In genomic region chr20:1324598-1325172, GRCh38 we compare ENCODE assay signal across 8 cellular contexts. TPM values are rescaled to one million over a fixed set of nuclear protein-coding genes. Genes with fewer than 3 reads are reported as not detected.
DNase-seq lines count a peak whose midpoint lies in the region; ATAC-seq lines count a peak whose summit lies in the region.

No MANE protein-coding gene starts in this region.

- in situ Hi-C loops in KBM-7 (cut with MboI; ENCODE audit: low pct_unique_long_range_greater_than_20kb, low sequenced_read_pairs), result no loop called here

- DNase-seq in CD8-positive, alpha-beta memory T cell, result peak in 2 of 5 donors; percentile 23 to 65
- DNase-seq in MG63 (peak; percentile 62), caudate nucleus (lab: John Stamatoyannopoulos, UW) (peak in 8 of 61 donors; percentile 19 to 69 (median 46)), KBM-7 (no peak), NCI-H82 (lab: John Stamatoyannopoulos, UW) (no peak)
- no peak for DNase-seq in effector memory CD8-positive, alpha-beta T cell

- H3K27ac ChIP-seq in CD8-positive, alpha-beta memory T cell (ENCODE audit: low read depth, low read length), result peak overlapping the region; percentile 99
- peak overlapping the region; percentile 97 for H3K27ac ChIP-seq in caudate nucleus (ENCODE audit: low read depth, low read length)

- H3K9me3 Mint-ChIP-seq in CD8-positive, alpha-beta memory T cell, result no peaks in the 10 kb centered on the region
- no peaks in the 10 kb centered on the region for H3K9me3 Mint-ChIP-seq in effector memory CD8-positive, alpha-beta T cell

- POLR2A ChIA-PET in CD8-positive, alpha-beta memory T cell (lab: Charles Lee), result interaction anchor here (0.7 to 1.4 kb wide), 3 partner anchors 58 to 69 kb away, joined by 3 to 14 read pairs (median 3); partner anchors contain the start of genes FKBP1A and SNPH

- peaks cover 29% of the 10 kb centered on the region for H3K4me1 ChIP-seq in CD8-positive, alpha-beta memory T cell (ENCODE audit: insufficient read depth, low read length)
- peaks cover 30% of the 10 kb centered on the region for H3K4me1 ChIP-seq in mononuclear cell (ENCODE audit: insufficient read depth, low read length)

- ATAC-seq in HG03025 (IDR thresholded peaks at IDR 0.05; ENCODE audit: low FRiP score, unreplicated experiment), result no peak
- ATAC-seq in effector memory CD8-positive, alpha-beta T cell (replicated peaks), result no peak

- H3K4me3 Mint-ChIP-seq in CD8-positive, alpha-beta memory T cell, result no peak overlapping the region
- no peak overlapping the region for H3K4me3 Mint-ChIP-seq in effector memory CD8-positive, alpha-beta T cell

- no peaks in the 10 kb centered on the region for H3K27me3 Mint-ChIP-seq in CD8-positive, alpha-beta memory T cell
- H3K27me3 Mint-ChIP-seq in effector memory CD8-positive, alpha-beta T cell, result peaks cover 0 to 10% of the 10 kb centered on the region in 2 donors

- CTCF ChIA-PET in CD8-positive, alpha-beta memory T cell (lab: Charles Lee), result interaction anchor here (1.4 to 3.3 kb wide), 2 partner anchors 26 to 112 kb away, joined by 3 to 11 read pairs; no protein-coding TSS in a partner anchor

- H3K4me1 Mint-ChIP-seq in CD8-positive, alpha-beta memory T cell, result peaks cover 7 to 20% (median 8%) of the 10 kb centered on the region in 3 donors
- peaks cover 14 to 16% of the 10 kb centered on the region in 2 donors for H3K4me1 Mint-ChIP-seq in effector memory CD8-positive, alpha-beta T cell (ENCODE audit: low read depth in 2 of 2)

- H3K27me3 ChIP-seq in CD8-positive, alpha-beta memory T cell (ENCODE audit: insufficient read depth, low read length, poor library complexity, severe bottlenecking), result no peaks in the 10 kb centered on the region
- H3K27me3 ChIP-seq in MG63 (no peaks in the 10 kb centered on the region), mononuclear cell (ENCODE audit: insufficient read depth, low read length) (no peaks in the 10 kb centered on the region)

- no peaks in the 10 kb centered on the region for H3K36me3 ChIP-seq in CD8-positive, alpha-beta memory T cell (ENCODE audit: insufficient read depth, low read length)
- H3K36me3 ChIP-seq in MG63, result no peaks in the 10 kb centered on the region; the same call in 1 of the 2 replicates

- H3K4me3 ChIP-seq in CD8-positive, alpha-beta memory T cell (ENCODE audit: low read length), result peak overlapping the region; percentile 99
- peak overlapping the region; percentile 76 for H3K4me3 ChIP-seq in MG63
- H3K4me3 ChIP-seq in mononuclear cell (ENCODE audit: low read length), result peak overlapping the region; percentile 81

- H3K36me3 Mint-ChIP-seq in CD8-positive, alpha-beta memory T cell, result peaks cover 0 to 11% (median 0%) of the 10 kb centered on the region in 3 donors
- peaks cover 3% of the 10 kb centered on the region for H3K36me3 Mint-ChIP-seq in effector memory CD8-positive, alpha-beta T cell (ENCODE audit: insufficient read depth)

- H3K27ac Mint-ChIP-seq in CD8-positive, alpha-beta memory T cell, result no peak overlapping the region
- no peak overlapping the region for H3K27ac Mint-ChIP-seq in effector memory CD8-positive, alpha-beta T cell

- H3K9me3 ChIP-seq in CD8-positive, alpha-beta memory T cell (ENCODE audit: low read length), result no peaks in the 10 kb centered on the region
- H3K9me3 ChIP-seq in MG63, result no peaks in the 10 kb centered on the region
- H3K9me3 ChIP-seq in mononuclear cell (ENCODE audit: low read depth, low read length), result no peaks in the 10 kb centered on the region

RNA-seq across cellular contexts. Expression of gene SDCBP2, which starts 4.3 kb away (rescaled TPM):
- total RNA-seq in CD8-positive, alpha-beta memory T cell, result 1 to 10 TPM; 3.7 to 4.7 TPM
- polyA plus RNA-seq in CD8-positive, alpha-beta memory T cell, result 2.2 TPM
- 4.9 TPM in 1 of 2 replicates, not detected in the other for total RNA-seq in MG63 (2014; rRNA removed; shearing (Covaris generic); ENCODE audit: low replicate concordance)
- 0.42 TPM for total RNA-seq in mononuclear cell

RNA-seq across cellular contexts. Expression of gene SNPH, which starts 58.6 kb away (rescaled TPM):
- total RNA-seq in CD8-positive, alpha-beta memory T cell, result 1 to 10 TPM; 3.2 to 3.5 TPM
- polyA plus RNA-seq in CD8-positive, alpha-beta memory T cell, result 5.8 TPM
- 3.4 and 5.9 TPM in 2 replicates for total RNA-seq in MG63 (2014; rRNA removed; shearing (Covaris generic); ENCODE audit: low replicate concordance)
- 9.7 TPM for total RNA-seq in mononuclear cell
